In genomic region chr7:99623091-99623693, GRCh38 we compare ENCODE assay signal across 1 cellular context.
TF ChIP-seq lines count a peak whose summit lies in the region.

No MANE protein-coding gene starts in this region.

TF ChIP-seq in SK-N-SH, 30 proteins besides CTCF, POLR2A, EP300 and RAD21 (continued from another document):
- TF ChIP-seq, protein P1, sequence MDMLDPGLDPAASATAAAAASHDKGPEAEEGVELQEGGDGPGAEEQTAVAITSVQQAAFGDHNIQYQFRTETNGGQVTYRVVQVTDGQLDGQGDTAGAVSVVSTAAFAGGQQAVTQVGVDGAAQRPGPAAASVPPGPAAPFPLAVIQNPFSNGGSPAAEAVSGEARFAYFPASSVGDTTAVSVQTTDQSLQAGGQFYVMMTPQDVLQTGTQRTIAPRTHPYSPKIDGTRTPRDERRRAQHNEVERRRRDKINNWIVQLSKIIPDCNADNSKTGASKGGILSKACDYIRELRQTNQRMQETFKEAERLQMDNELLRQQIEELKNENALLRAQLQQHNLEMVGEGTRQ (IDR thresholded peaks at IDR 0.05; ENCODE audit: borderline replicate concordance, low read depth, low read length): no peak
- TF ChIP-seq NRF1 (IDR thresholded peaks at IDR 0.05; ENCODE audit: low read depth, low read length) (no peak), GATA2 (CRISPR knock-in tag; IDR thresholded peaks at IDR 0.05) (no peak)
- TF ChIP-seq, protein P2, sequence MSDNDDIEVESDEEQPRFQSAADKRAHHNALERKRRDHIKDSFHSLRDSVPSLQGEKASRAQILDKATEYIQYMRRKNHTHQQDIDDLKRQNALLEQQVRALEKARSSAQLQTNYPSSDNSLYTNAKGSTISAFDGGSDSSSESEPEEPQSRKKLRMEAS (IDR thresholded peaks at IDR 0.05; ENCODE audit: low read depth): no peak
